8 cellular contexts compared by ENCODE assay signal in genomic region chr2:111424863-111425309, GRCh38.
DNase-seq lines count a peak whose midpoint lies in the region; ATAC-seq and FAIRE-seq lines count a peak whose summit lies in the region.
"Not testable (repeated sequence)": the region's sequence is repeated elsewhere in the genome, so short reads cannot be mapped to it uniquely, and the experiment has no call there.

No MANE protein-coding gene starts in this region.

- H3K27ac ChIP-seq in aorta (ENCODE audit: low read depth in 1 of 2, low read length in 2 of 2) = not testable (repeated sequence)

- DNase-seq in GM18507 (ENCODE audit: extremely low spot score, insufficient read length, low read depth); aorta: not testable (repeated sequence)
- peak; percentile 66 for DNase-seq in activated CD4-positive, CD25-positive, alpha-beta regulatory T cell treated with anti-CD3 and anti-CD28 coated beads, Interleukin-2, amount 50 U/mL, for 72 hours
- DNase-seq in activated T-cell treated with anti-CD3 and anti-CD28 coated beads, Interleukin-2, amount 50 U/mL, for 24 hours = peak; percentile 83
- peak; percentile 52 for DNase-seq in activated naive CD8-positive, alpha-beta T cell treated with anti-CD3 and anti-CD28 coated beads, Interleukin-2, amount 50 U/mL, for 24 hours
- DNase-seq in stimulated activated CD4-positive, alpha-beta T cell treated with anti-CD3 and anti-CD28 coated beads, Interleukin-12 subunit alpha, Interleukin-12 subunit beta, amount 100 ng/mL, for 4 hours = peak; percentile 42

- H3K4me3 Mint-ChIP-seq in activated T-cell treated with anti-CD3 and anti-CD28 coated beads, Interleukin-2, amount 50 U/mL, for 24 hours; activated naive CD8-positive, alpha-beta T cell treated with anti-CD3 and anti-CD28 coated beads, Interleukin-2, amount 50 U/mL, for 24 hours: not testable (repeated sequence)

- ATAC-seq in GM21723 (IDR thresholded peaks at IDR 0.05; ENCODE audit: unreplicated experiment) = peak; percentile 54
- ATAC-seq in HG03378 (IDR thresholded peaks at IDR 0.05; ENCODE audit: unreplicated experiment) = peak; percentile 67
- peak; percentile 60 for ATAC-seq in activated naive CD8-positive, alpha-beta T cell treated with anti-CD3 and anti-CD28 coated beads, Interleukin-2, amount 50 U/mL, for 24 hours
- peak; percentile 9 for ATAC-seq in aorta (ENCODE audit: low FRiP score)

- 94% methylated on average over 3 to 4 of the region's 5 CpGs for WGBS in aorta, 2 donors

- H3K4me3 ChIP-seq in aorta (ENCODE audit: low read length in 2 of 2) = not testable (repeated sequence)

- intact Hi-C loops in aorta (cut with DNase I) = not testable (repeated sequence)

- H3K9me3 ChIP-seq in aorta (ENCODE audit: control insufficient read depth, low read length) = not testable (repeated sequence)

- not testable (repeated sequence) for H3K27me3 ChIP-seq in aorta (ENCODE audit: control insufficient read depth in 1 of 2, insufficient read depth in 2 of 2, low read length in 1 of 2)

- H3K27ac Mint-ChIP-seq in activated T-cell treated with anti-CD3 and anti-CD28 coated beads, Interleukin-2, amount 50 U/mL, for 24 hours = peak overlapping the region; percentile 94
- peak overlapping the region; percentile 92 for H3K27ac Mint-ChIP-seq in activated naive CD8-positive, alpha-beta T cell treated with anti-CD3 and anti-CD28 coated beads, Interleukin-2, amount 50 U/mL, for 24 hours

- not testable (repeated sequence) for H3K9me3 Mint-ChIP-seq in activated T-cell treated with anti-CD3 and anti-CD28 coated beads, Interleukin-2, amount 50 U/mL, for 24 hours; activated naive CD8-positive, alpha-beta T cell treated with anti-CD3 and anti-CD28 coated beads, Interleukin-2, amount 50 U/mL, for 24 hours

- peaks cover 24% of the 10 kb centered on the region for H3K36me3 Mint-ChIP-seq in activated T-cell treated with anti-CD3 and anti-CD28 coated beads, Interleukin-2, amount 50 U/mL, for 24 hours (ENCODE audit: low read depth)
- not testable (repeated sequence) for H3K36me3 Mint-ChIP-seq in activated naive CD8-positive, alpha-beta T cell treated with anti-CD3 and anti-CD28 coated beads, Interleukin-2, amount 50 U/mL, for 24 hours (ENCODE audit: low read depth)

- peak; percentile 12 for FAIRE-seq in GM18507 (lab: Jason Lieb, UNC)

- not testable (repeated sequence) for H3K36me3 ChIP-seq in aorta (ENCODE audit: control insufficient read depth in 1 of 2, insufficient read depth in 2 of 2, low read length in 1 of 2)

- H3K4me1 Mint-ChIP-seq in activated T-cell treated with anti-CD3 and anti-CD28 coated beads, Interleukin-2, amount 50 U/mL, for 24 hours (ENCODE audit: low read depth) = peaks cover 39% of the 10 kb centered on the region
- peaks cover 44% of the 10 kb centered on the region for H3K4me1 Mint-ChIP-seq in activated naive CD8-positive, alpha-beta T cell treated with anti-CD3 and anti-CD28 coated beads, Interleukin-2, amount 50 U/mL, for 24 hours

- H3K27me3 Mint-ChIP-seq in activated T-cell treated with anti-CD3 and anti-CD28 coated beads, Interleukin-2, amount 50 U/mL, for 24 hours; activated naive CD8-positive, alpha-beta T cell treated with anti-CD3 and anti-CD28 coated beads, Interleukin-2, amount 50 U/mL, for 24 hours: not testable (repeated sequence)

- not testable (repeated sequence) for H3K4me1 ChIP-seq in aorta (ENCODE audit: control insufficient read depth in 1 of 2, insufficient read depth in 2 of 2, low read length in 2 of 2)

Comparison
In these comparisons a context has a peak if more than half of its experiments do, and no peak if none do; other contexts are left out.
1. ATAC-seq: peak in every context shown above with its lines; median percentile 67 in HG03378; 60 in activated naive CD8-positive, alpha-beta T cell treated with anti-CD3 and anti-CD28 coated beads, Interleukin-2, amount 50 U/mL, for 24 hours; 54 in GM21723; 9 in aorta.